In genomic region chr17:38456031-38456815, GRCh38 we compare ENCODE assay signal across 1 cellular context.
TF ChIP-seq lines count a peak whose summit lies in the region.

No MANE protein-coding gene starts in this region.

TF ChIP-seq in GM12878, 131 proteins besides CTCF, POLR2A, EP300 and RAD21 (continued from another document):
- TF ChIP-seq MTA3 (IDR thresholded peaks at IDR 0.05; ENCODE audit: borderline replicate concordance, low read length): no peak
- TF ChIP-seq MEF2B (IDR thresholded peaks at IDR 0.05; ENCODE audit: partially characterized antibody, poor library complexity, severe bottlenecking): no peak
- TF ChIP-seq NFIC (IDR thresholded peaks at IDR 0.05; ENCODE audit: low read depth, low read length): no peak
- TF ChIP-seq SUZ12 (IDR thresholded peaks at IDR 0.05; ENCODE audit: unreplicated experiment): no peak
- TF ChIP-seq CHD4 (IDR thresholded peaks at IDR 0.05): no peak
- TF ChIP-seq JUND (IDR thresholded peaks at IDR 0.05; ENCODE audit: low read depth, low read length): no peak
- TF ChIP-seq CEBPB (IDR thresholded peaks at IDR 0.05; ENCODE audit: borderline replicate concordance in 1 of 2, low read depth in 2 of 2, low read length in 2 of 2): no peak
- TF ChIP-seq NFYA (IDR thresholded peaks at IDR 0.05; ENCODE audit: borderline replicate concordance, low read depth, low read length): no peak
- TF ChIP-seq EED (IDR thresholded peaks at IDR 0.05; ENCODE audit: low read depth): no peak
